Comparison of ENCODE assay signal across 26 cellular contexts in genomic region chr12:95621725-95622124, GRCh38.
"Had no signal": no experiment of that assay in that cellular context is flagged by ENCODE, and none has a peak within 500 bp of the region (broad histone marks: within the 10 kb centered on the region; RNA-seq: fewer than 3 reads in every experiment).

No MANE protein-coding gene starts in this region.

- H3K36me3 Mint-ChIP-seq: mesothelial cell of epicardium; naive B cell; natural killer cell; neural progenitor cell; stimulated activated memory B cell treated with anti-CD40 and anti-IgM and Interleukin-4, amounts not matched to agents 10 μg/mL and 1 μg/mL and 100 μg/mL, for 72 hours had no signal

- H3K27me3 ChIP-seq: neural progenitor cell, right atrium auricular region, right lobe of liver, tibial nerve, upper lobe of left lung, vagina had no signal

- H3K4me1 ChIP-seq: tibial nerve, vagina had no signal

- H3K36me3 ChIP-seq: left ventricle myocardium inferior, neural progenitor cell, neutrophil, right atrium auricular region, right lobe of liver, tibial nerve, upper lobe of left lung, vagina had no signal

- H2AFZ ChIP-seq: neural progenitor cell had no signal

- DNase-seq: islet precursor cell; left ventricle myocardium inferior; mesendoderm; naive B cell; natural killer cell; nephron progenitor cell; occipital lobe; right lobe of liver; stimulated activated CD4-positive, alpha-beta T cell treated with anti-CD3 and anti-CD28 coated beads, Interleukin-1b, Interleukin-23, amount 100 ng/mL, for 48 hours; stimulated activated CD4-positive, alpha-beta T cell treated with anti-CD3 and anti-CD28 coated beads, Interleukin-2, amount 100 ng/mL, for 48 hours; stimulated activated CD4-positive, alpha-beta T cell treated with anti-CD3 and anti-CD28 coated beads, Interleukin-4, amount 100 ng/mL, for 4 hours; stimulated activated CD8-positive, alpha-beta memory T cell treated with anti-CD3 and anti-CD28 coated beads, Interleukin-4, amount 100 ng/mL, for 48 hours; stimulated activated naive CD4-positive, alpha-beta T cell treated with Interleukin-2 at 50 U/mL for 16 hours; stimulated activated naive CD8-positive, alpha-beta T cell treated with anti-CD3 and anti-CD28 coated beads, Interleukin-15, amount 100 ng/mL, for 72 hours; substantia nigra; upper lobe of left lung had no signal

- H3K4me1 Mint-ChIP-seq: mesothelial cell of epicardium; natural killer cell; nephron progenitor cell; stimulated activated memory B cell treated with anti-CD40 and anti-IgM and Interleukin-4, amounts not matched to agents 10 μg/mL and 1 μg/mL and 100 μg/mL, for 72 hours; stimulated activated naive CD8-positive, alpha-beta T cell treated with anti-CD3 and anti-CD28 coated beads, Interleukin-15, amount 100 ng/mL, for 72 hours had no signal

- H3K9me3 ChIP-seq: left ventricle myocardium inferior, neutrophil, right atrium auricular region, right lobe of liver, tibial nerve, upper lobe of left lung, vagina had no signal

- H3K9me3 Mint-ChIP-seq: mesothelial cell of epicardium; naive B cell; natural killer cell; nephron progenitor cell; neural progenitor cell; stimulated activated memory B cell treated with anti-CD40 and anti-IgM and Interleukin-4, amounts not matched to agents 10 μg/mL and 1 μg/mL and 100 μg/mL, for 72 hours; stimulated activated naive CD8-positive, alpha-beta T cell treated with anti-CD3 and anti-CD28 coated beads, Interleukin-15, amount 100 ng/mL, for 72 hours had no signal

- H3K4me3 Mint-ChIP-seq: mesothelial cell of epicardium; natural killer cell; nephron progenitor cell; neural progenitor cell; stimulated activated memory B cell treated with anti-CD40 and anti-IgM and Interleukin-4, amounts not matched to agents 10 μg/mL and 1 μg/mL and 100 μg/mL, for 72 hours; stimulated activated naive CD8-positive, alpha-beta T cell treated with anti-CD3 and anti-CD28 coated beads, Interleukin-15, amount 100 ng/mL, for 72 hours had no signal

- H3K27ac ChIP-seq: left ventricle myocardium inferior, neural progenitor cell, neutrophil, right atrium auricular region, right lobe of liver, tibial nerve, upper lobe of left lung, vagina had no signal

- ATAC-seq: natural killer cell; right lobe of liver; stimulated activated memory B cell treated with anti-CD40 and anti-IgM and Interleukin-4, amounts not matched to agents 10 μg/mL and 1 μg/mL and 100 μg/mL, for 72 hours; stimulated activated naive CD8-positive, alpha-beta T cell treated with anti-CD3 and anti-CD28 coated beads, Interleukin-15, amount 100 ng/mL, for 72 hours had no signal

- H3K4me3 ChIP-seq: left ventricle myocardium inferior, lung, neural progenitor cell, right atrium auricular region, right lobe of liver, smooth muscle cell, tibial nerve, upper lobe of left lung, vagina had no signal

- H3K27ac Mint-ChIP-seq: mesothelial cell of epicardium; natural killer cell; nephron progenitor cell; neural progenitor cell; progenitor cell of endocrine pancreas; stimulated activated memory B cell treated with anti-CD40 and anti-IgM and Interleukin-4, amounts not matched to agents 10 μg/mL and 1 μg/mL and 100 μg/mL, for 72 hours; stimulated activated naive CD8-positive, alpha-beta T cell treated with anti-CD3 and anti-CD28 coated beads, Interleukin-15, amount 100 ng/mL, for 72 hours had no signal

- H3K4me2 ChIP-seq: neural progenitor cell, smooth muscle cell had no signal

- H3K27me3 Mint-ChIP-seq: naive B cell; progenitor cell of endocrine pancreas; stimulated activated naive CD8-positive, alpha-beta T cell treated with anti-CD3 and anti-CD28 coated beads, Interleukin-15, amount 100 ng/mL, for 72 hours had no signal

- H3K9ac ChIP-seq: neural progenitor cell had no signal
